Comparison of ENCODE assay signal across 1 cellular context in the genomic region with DNA sequence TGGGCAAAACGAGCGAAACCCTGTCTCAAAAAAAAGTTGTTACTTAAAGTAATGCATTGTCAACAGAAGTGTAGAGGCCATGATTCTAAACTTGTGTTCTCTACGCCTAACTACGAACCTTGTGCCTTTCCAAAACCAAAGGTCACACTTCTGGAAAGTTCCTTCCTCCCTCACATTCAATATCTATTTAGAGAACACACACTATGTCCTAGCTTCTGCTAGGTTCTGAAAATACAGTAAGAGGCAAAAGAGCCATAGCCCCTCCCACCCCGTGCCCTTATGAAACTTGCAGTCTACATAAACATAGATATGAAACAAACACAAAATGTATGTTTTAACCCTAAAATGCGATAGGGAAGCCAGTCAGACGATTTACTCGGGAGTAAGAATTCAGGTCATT.
TF ChIP-seq lines count a peak whose summit lies in the region.

No MANE protein-coding gene starts in this region.

TF ChIP-seq in GM12878, 131 proteins besides CTCF, POLR2A, EP300 and RAD21 (continued from another document):
- TF ChIP-seq USF2 (IDR thresholded peaks at IDR 0.05; ENCODE audit: borderline replicate concordance, low read depth, low read length) = no peak
- TF ChIP-seq, protein P1, sequence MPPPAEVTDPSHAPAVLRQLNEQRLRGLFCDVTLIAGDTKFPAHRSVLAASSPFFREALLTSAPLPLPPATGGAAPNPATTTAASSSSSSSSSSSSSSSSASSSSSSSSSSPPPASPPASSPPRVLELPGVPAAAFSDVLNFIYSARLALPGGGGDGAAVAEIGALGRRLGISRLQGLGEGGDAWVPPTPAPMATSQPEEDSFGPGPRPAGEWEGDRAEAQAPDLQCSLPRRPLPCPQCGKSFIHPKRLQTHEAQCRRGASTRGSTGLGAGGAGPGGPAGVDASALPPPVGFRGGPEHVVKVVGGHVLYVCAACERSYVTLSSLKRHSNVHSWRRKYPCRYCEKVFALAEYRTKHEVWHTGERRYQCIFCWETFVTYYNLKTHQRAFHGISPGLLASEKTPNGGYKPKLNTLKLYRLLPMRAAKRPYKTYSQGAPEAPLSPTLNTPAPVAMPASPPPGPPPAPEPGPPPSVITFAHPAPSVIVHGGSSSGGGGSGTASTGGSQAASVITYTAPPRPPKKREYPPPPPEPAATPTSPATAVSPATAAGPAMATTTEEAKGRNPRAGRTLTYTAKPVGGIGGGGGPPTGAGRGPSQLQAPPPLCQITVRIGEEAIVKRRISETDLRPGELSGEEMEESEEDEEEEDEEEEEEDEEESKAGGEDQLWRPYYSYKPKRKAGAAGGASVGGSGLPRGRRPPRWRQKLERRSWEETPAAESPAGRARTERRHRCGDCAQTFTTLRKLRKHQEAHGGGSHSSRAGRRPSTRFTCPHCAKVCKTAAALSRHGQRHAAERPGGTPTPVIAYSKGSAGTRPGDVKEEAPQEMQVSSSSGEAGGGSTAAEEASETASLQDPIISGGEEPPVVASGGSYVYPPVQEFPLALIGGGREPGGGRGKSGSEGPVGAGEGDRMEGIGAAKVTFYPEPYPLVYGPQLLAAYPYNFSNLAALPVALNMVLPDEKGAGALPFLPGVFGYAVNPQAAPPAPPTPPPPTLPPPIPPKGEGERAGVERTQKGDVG (CRISPR knock-in tag; IDR thresholded peaks at IDR 0.05) = no peak
- TF ChIP-seq ZNF274 (IDR thresholded peaks at IDR 0.05; ENCODE audit: insufficient read depth, insufficient read length) = no peak
- TF ChIP-seq IKZF1 (conservative IDR thresholded peaks at IDR 0.05) = no peak
- no peak for TF ChIP-seq ATF7 (IDR thresholded peaks at IDR 0.05; ENCODE audit: low read depth)
- TF ChIP-seq MAX (IDR thresholded peaks at IDR 0.05; ENCODE audit: low read depth, low read length) = no peak
